13 cellular contexts compared by ENCODE assay signal in genomic region chr1:168148916-168149315, GRCh38. TPM values are rescaled to one million over a fixed set of nuclear protein-coding genes. Genes with fewer than 3 reads are reported as not detected.
DNase-seq lines count a peak whose midpoint lies in the region; ATAC-seq lines count a peak whose summit lies in the region.
"Had no signal": no experiment of that assay in that cellular context is flagged by ENCODE, and none has a peak within 500 bp of the region (broad histone marks: within the 10 kb centered on the region; RNA-seq: fewer than 3 reads in every experiment).

No MANE protein-coding gene starts in this region.

- no peak for DNase-seq in activated CD4-positive, alpha-beta T cell treated with anti-CD3 and anti-CD28 coated beads for 36 hours
- DNase-seq in activated CD4-positive, alpha-beta T cell treated with anti-CD3 and anti-CD28 coated beads for 48 hours: no peak
- peak; percentile 11 for DNase-seq in RPMI7951 (ENCODE audit: low read depth)
- no peak for DNase-seq in aorta
- DNase-seq in activated T-cell treated with anti-CD3 and anti-CD28 coated beads, Interleukin-2, amount 50 U/mL, for 72 hours: no peak
- no peak for DNase-seq in NCI-H2029 (lab: John Stamatoyannopoulos, UW)
- DNase-seq in NCI-H146 treated with DMSO at 0.1 percent for 48 hours (lab: John Stamatoyannopoulos, UW; ENCODE audit: unreplicated experiment): no peak
- DNase-seq: activated CD4-positive, alpha-beta T cell treated with anti-CD3 and anti-CD28 coated beads, Interleukin-2, amount 50 U/mL, for 48 hours; NCI-H82; transverse colon had no signal

- no peaks in the 10 kb centered on the region for H3K4me1 ChIP-seq in aorta (ENCODE audit: control insufficient read depth in 1 of 2, insufficient read depth in 2 of 2, low read length in 2 of 2)
- H3K4me1 ChIP-seq: transverse colon had no signal

- intact Hi-C loops in activated CD4-positive, alpha-beta T cell treated with anti-CD3 and anti-CD28 coated beads for 36 hours (cut with DNase I, micrococcal nuclease): no loop called here
- intact Hi-C loops in aorta (cut with DNase I): loop anchor here in 1 of 2 donors (10.0 kb wide), 1 partner anchor 76 kb away; the partner anchor contains the start of gene SFT2D2

- peak overlapping the region; percentile 11 to 32 for H3K4me3 ChIP-seq in aorta (ENCODE audit: low read length in 2 of 2)
- H3K4me3 ChIP-seq: transverse colon had no signal

- POLR2A ChIA-PET in activated CD4-positive, alpha-beta T cell treated with anti-CD3 and anti-CD28 coated beads for 36 hours (lab: Charles Lee): no interaction called here

- H3K27me3 Mint-ChIP-seq in activated CD4-positive, alpha-beta T cell treated with anti-CD3 and anti-CD28 coated beads for 36 hours: no peaks in the 10 kb centered on the region
- peaks cover 4% of the 10 kb centered on the region for H3K27me3 Mint-ChIP-seq in activated T-cell treated with anti-CD3 and anti-CD28 coated beads, Interleukin-2, amount 50 U/mL, for 72 hours (ENCODE audit: low read depth)

- H3K36me3 ChIP-seq in aorta (ENCODE audit: control insufficient read depth in 1 of 2, insufficient read depth in 2 of 2, low read length in 1 of 2): no peaks in the 10 kb centered on the region
- H3K36me3 ChIP-seq: transverse colon had no signal

- no peak overlapping the region for H3K27ac Mint-ChIP-seq in activated CD4-positive, alpha-beta T cell treated with anti-CD3 and anti-CD28 coated beads for 36 hours
- H3K27ac Mint-ChIP-seq in activated T-cell treated with anti-CD3 and anti-CD28 coated beads, Interleukin-2, amount 50 U/mL, for 72 hours: no peak overlapping the region
- H3K27ac Mint-ChIP-seq: brain had no signal

- H3K9me3 Mint-ChIP-seq in activated CD4-positive, alpha-beta T cell treated with anti-CD3 and anti-CD28 coated beads for 36 hours (ENCODE audit: low read depth): no peaks in the 10 kb centered on the region
- no peaks in the 10 kb centered on the region for H3K9me3 Mint-ChIP-seq in activated T-cell treated with anti-CD3 and anti-CD28 coated beads, Interleukin-2, amount 50 U/mL, for 72 hours
- H3K9me3 Mint-ChIP-seq: brain had no signal

- WGBS in aorta, 2 donors: 4 to 6% methylated on average over 4 of the region's 4 CpGs

- CTCF ChIA-PET in activated CD4-positive, alpha-beta T cell treated with anti-CD3 and anti-CD28 coated beads for 36 hours (lab: Charles Lee): interaction anchor here (1.0 kb wide), 1 partner anchor 66 kb away, joined by 4 read pairs; no protein-coding TSS in a partner anchor

- no peaks in the 10 kb centered on the region for H3K36me3 Mint-ChIP-seq in activated CD4-positive, alpha-beta T cell treated with anti-CD3 and anti-CD28 coated beads for 36 hours (ENCODE audit: low read depth)
- H3K36me3 Mint-ChIP-seq in activated T-cell treated with anti-CD3 and anti-CD28 coated beads, Interleukin-2, amount 50 U/mL, for 72 hours (ENCODE audit: insufficient read depth in 2 of 2): no peaks in the 10 kb centered on the region
- H3K36me3 Mint-ChIP-seq: brain had no signal

- no peak overlapping the region for H3K4me3 Mint-ChIP-seq in activated CD4-positive, alpha-beta T cell treated with anti-CD3 and anti-CD28 coated beads for 36 hours
- no peak overlapping the region for H3K4me3 Mint-ChIP-seq in activated T-cell treated with anti-CD3 and anti-CD28 coated beads, Interleukin-2, amount 50 U/mL, for 72 hours
- H3K4me3 Mint-ChIP-seq: brain had no signal

- H3K4me1 Mint-ChIP-seq in activated CD4-positive, alpha-beta T cell treated with anti-CD3 and anti-CD28 coated beads for 36 hours: peaks cover 12% of the 10 kb centered on the region
- peaks cover 21% of the 10 kb centered on the region for H3K4me1 Mint-ChIP-seq in activated T-cell treated with anti-CD3 and anti-CD28 coated beads, Interleukin-2, amount 50 U/mL, for 72 hours (ENCODE audit: low read depth)

- H3K27ac ChIP-seq in aorta (ENCODE audit: low read depth in 1 of 2, low read length in 2 of 2): no peak overlapping the region

- H3K9me3 ChIP-seq in aorta (ENCODE audit: control insufficient read depth, low read length): no peaks in the 10 kb centered on the region
- H3K9me3 ChIP-seq: transverse colon had no signal

- no peaks in the 10 kb centered on the region for H3K27me3 ChIP-seq in aorta (ENCODE audit: control insufficient read depth in 1 of 2, insufficient read depth in 2 of 2, low read length in 1 of 2)
- H3K27me3 ChIP-seq: transverse colon had no signal

- peak; percentile 31 for ATAC-seq in activated CD4-positive, alpha-beta T cell treated with anti-CD3 and anti-CD28 coated beads for 36 hours
- peak; percentile 72 for ATAC-seq in HG02678 (IDR thresholded peaks at IDR 0.05; ENCODE audit: unreplicated experiment)
- ATAC-seq in aorta (ENCODE audit: low FRiP score): no peak
- no peak for ATAC-seq in activated T-cell treated with anti-CD3 and anti-CD28 coated beads, Interleukin-2, amount 50 U/mL, for 72 hours (replicated peaks in 1 of 2)

RNA-seq across cellular contexts. Expression of gene GPR161, which starts 12.2 kb away (rescaled TPM):
- under 1 TPM; 0.42 to 0.59 TPM for total RNA-seq in activated CD4-positive, alpha-beta T cell treated with anti-CD3 and anti-CD28 coated beads for 36 hours
- total RNA-seq in RPMI7951 (2014; rRNA removed; shearing (Covaris generic)): 5.4 and 6.3 TPM in 2 replicates
- total RNA-seq in aorta: 10 to 100 TPM; 14.4 to 19.8 TPM
- 10 to 100 TPM in 1 of 2 donors, 1 to 10 TPM in 1; 6.0 to 13.1 TPM for polyA plus RNA-seq in aorta
- 1 to 10 TPM; 1.4 to 4.5 TPM for total RNA-seq in activated T-cell treated with anti-CD3 and anti-CD28 coated beads, Interleukin-2, amount 50 U/mL, for 72 hours
- total RNA-seq: HT-29 had no signal

RNA-seq across cellular contexts. Expression of gene TIPRL, which starts 29.8 kb away (rescaled TPM):
- 10 to 100 TPM; 52.5 to 57.5 TPM for total RNA-seq in activated CD4-positive, alpha-beta T cell treated with anti-CD3 and anti-CD28 coated beads for 36 hours
- total RNA-seq in RPMI7951 (2014; rRNA removed; shearing (Covaris generic)): 48.5 and 56.4 TPM in 2 replicates
- 10 to 100 TPM; 25.1 to 28.9 TPM for total RNA-seq in aorta
- 10 to 100 TPM; 14.3 to 19.7 TPM for polyA plus RNA-seq in aorta
- 10 to 100 TPM; 67.5 to 68.3 TPM for total RNA-seq in activated T-cell treated with anti-CD3 and anti-CD28 coated beads, Interleukin-2, amount 50 U/mL, for 72 hours

Comparison
In these comparisons a context has a peak if more than half of its experiments do, and no peak if none do; other contexts are left out.
1. ATAC-seq: peak in activated CD4-positive, alpha-beta T cell treated with anti-CD3 and anti-CD28 coated beads for 36 hours (single experiment) and HG02678 (single experiment); none in aorta (single experiment) and activated T-cell treated with anti-CD3 and anti-CD28 coated beads, Interleukin-2, amount 50 U/mL, for 72 hours (0 of 2).